In genomic region chr7:108716783-108717182, GRCh38 we compare ENCODE assay signal across 19 cellular contexts.
A peak's percentile ranks its signal among the peaks of the same experiment; 100 is the strongest.
DNase-seq lines count a peak whose midpoint lies in the region; FAIRE-seq and TF ChIP-seq lines count a peak whose summit lies in the region.
"Had no signal": no experiment of that assay in that cellular context is flagged by ENCODE, and none has a peak within 500 bp of the region (broad histone marks: within the 10 kb centered on the region; RNA-seq: fewer than 3 reads in every experiment).

No MANE protein-coding gene starts in this region.

- no peaks in the 10 kb centered on the region for H3K27me3 ChIP-seq in hepatocyte
- H3K27me3 ChIP-seq: ascending aorta had no signal

- H3K4me2 ChIP-seq in hepatocyte, result no peak overlapping the region

- TF ChIP-seq CTCF in hepatocyte (IDR thresholded peaks at IDR 0.05; ENCODE audit: poor library complexity), result no peak

- no peaks in the 10 kb centered on the region for H3K9me2 ChIP-seq in hepatocyte (replicated peaks; ENCODE audit: insufficient read depth)

- WGBS in hepatocyte (ENCODE audit: low lambda C conversion rate, missing lambda C conversion rate), result 87% methylated on average over 1 of the region's 1 CpG

- DNase-seq in HCEC 1CT (peak; percentile 58), amniotic epithelial cell (ENCODE audit: low read depth) (peak; percentile 57), glomerular visceral epithelial cell (ENCODE audit: extremely low spot score) (peak; percentile 60), urothelium cell line (ENCODE audit: low spot score) (peak; percentile 50), DMS79 (lab: John Stamatoyannopoulos, UW) (no peak), NCI-H345 treated with DMSO at 0.1 percent for 48 hours (lab: John Stamatoyannopoulos, UW; ENCODE audit: unreplicated experiment) (no peak), hepatocyte (ENCODE audit: low spot score) (no peak)
- DNase-seq: activated naive CD4-positive, alpha-beta T cell treated with anti-CD3 and anti-CD28 coated beads, Interleukin-2, amount 50 U/mL, for 16 hours; activated T-cell treated with anti-CD3 and anti-CD28 coated beads, Interleukin-2, amount 50 U/mL, for 72 hours; AML-193; endodermal cell; hypothalamus; NCI-H1417 treated with DMSO at 0.1 percent for 48 hours; NCI-H524; RPMI8226; stimulated activated naive B cell treated with anti-CD40 and anti-IgM and Interleukin-4, amounts not matched to agents 10 μg/mL and 1 μg/mL and 100 μg/mL, for 72 hours had no signal

- no peaks in the 10 kb centered on the region for H3K9me3 ChIP-seq in hepatocyte (ENCODE audit: low read depth)
- H3K9me3 ChIP-seq: ascending aorta had no signal

- H3K27ac ChIP-seq in hepatocyte, result no peak overlapping the region
- H3K27ac ChIP-seq: ascending aorta, coronary artery had no signal

- no peaks in the 10 kb centered on the region for H3K36me3 ChIP-seq in hepatocyte (replicated peaks; ENCODE audit: insufficient read depth, low read depth)
- H3K36me3 ChIP-seq: ascending aorta had no signal

- no peaks in the 10 kb centered on the region for H3K4me1 ChIP-seq in hepatocyte (ENCODE audit: insufficient read depth)
- H3K4me1 ChIP-seq: ascending aorta had no signal

- FAIRE-seq in urothelium cell line (lab: Jason Lieb, UNC), result no peak
- FAIRE-seq: keratinocyte had no signal

- H3K4me3 ChIP-seq in hepatocyte, result no peak overlapping the region
- H3K4me3 ChIP-seq: ascending aorta, coronary artery had no signal

- no peaks in the 10 kb centered on the region for H3K79me2 ChIP-seq in hepatocyte

- H4K20me1 ChIP-seq in hepatocyte (ENCODE audit: insufficient read depth, poor library complexity, severe bottlenecking), result no peaks in the 10 kb centered on the region

- H2AFZ ChIP-seq in hepatocyte, result no peak overlapping the region

Comparison
In these comparisons a context has a peak if more than half of its experiments do, and no peak if none do; other contexts are left out.
1. DNase-seq: peak in HCEC 1CT (single experiment), amniotic epithelial cell (single experiment), glomerular visceral epithelial cell (single experiment) and urothelium cell line (single experiment); none in DMS79 (single experiment), NCI-H345 treated with DMSO at 0.1 percent for 48 hours (single experiment) and hepatocyte (single experiment).